In the genomic region with DNA sequence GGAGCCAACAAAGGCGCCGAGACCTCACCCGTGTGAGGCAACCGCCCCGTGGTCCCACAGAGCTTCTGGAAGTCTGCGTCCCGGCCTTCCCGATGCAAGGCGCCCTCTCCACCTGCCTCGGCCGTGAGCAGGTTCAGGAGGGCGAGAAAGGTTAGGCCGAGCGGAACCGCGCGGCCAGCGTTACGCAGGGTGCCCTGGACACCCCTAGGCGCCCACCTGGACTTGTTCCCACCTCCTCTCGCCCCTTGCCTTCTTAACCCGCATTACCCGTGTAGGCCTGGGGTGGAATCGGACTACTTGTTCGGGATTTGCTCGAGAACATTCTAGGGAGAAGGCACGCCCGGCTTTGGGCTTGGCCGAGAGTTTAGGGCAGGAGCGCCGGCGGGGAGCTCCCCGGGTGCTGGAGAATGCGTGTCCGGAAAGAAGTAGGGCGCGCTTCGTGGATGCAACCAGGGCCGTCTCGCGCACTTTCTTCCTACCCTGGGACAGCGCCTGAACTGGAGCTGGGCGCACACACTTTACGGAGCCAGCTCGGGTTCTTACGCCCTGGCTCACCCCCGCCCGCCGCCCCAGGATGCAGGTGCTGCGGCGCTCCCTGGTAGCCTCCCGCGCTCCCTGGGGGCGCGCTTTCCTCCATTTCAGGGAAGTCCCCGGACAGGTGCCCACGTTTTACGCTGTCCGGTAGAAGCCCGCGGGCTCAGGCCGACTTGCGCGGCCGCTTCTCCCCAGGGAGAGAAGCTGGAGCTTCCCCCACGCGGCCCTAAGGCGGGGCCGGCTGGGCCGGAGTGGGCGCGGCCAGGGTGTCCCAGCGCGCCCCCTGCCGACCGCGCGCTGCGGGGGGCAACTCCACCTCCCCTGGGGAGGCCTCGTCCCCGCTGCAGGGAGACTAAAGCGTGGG, we compare ENCODE assay signal across 1 cellular context.
TF ChIP-seq lines count a peak whose summit lies in the region.

No MANE protein-coding gene starts in this region.

TF ChIP-seq in K562, 482 proteins besides CTCF, POLR2A, EP300 and RAD21 (continued from another document):
- TF ChIP-seq, protein P1, sequence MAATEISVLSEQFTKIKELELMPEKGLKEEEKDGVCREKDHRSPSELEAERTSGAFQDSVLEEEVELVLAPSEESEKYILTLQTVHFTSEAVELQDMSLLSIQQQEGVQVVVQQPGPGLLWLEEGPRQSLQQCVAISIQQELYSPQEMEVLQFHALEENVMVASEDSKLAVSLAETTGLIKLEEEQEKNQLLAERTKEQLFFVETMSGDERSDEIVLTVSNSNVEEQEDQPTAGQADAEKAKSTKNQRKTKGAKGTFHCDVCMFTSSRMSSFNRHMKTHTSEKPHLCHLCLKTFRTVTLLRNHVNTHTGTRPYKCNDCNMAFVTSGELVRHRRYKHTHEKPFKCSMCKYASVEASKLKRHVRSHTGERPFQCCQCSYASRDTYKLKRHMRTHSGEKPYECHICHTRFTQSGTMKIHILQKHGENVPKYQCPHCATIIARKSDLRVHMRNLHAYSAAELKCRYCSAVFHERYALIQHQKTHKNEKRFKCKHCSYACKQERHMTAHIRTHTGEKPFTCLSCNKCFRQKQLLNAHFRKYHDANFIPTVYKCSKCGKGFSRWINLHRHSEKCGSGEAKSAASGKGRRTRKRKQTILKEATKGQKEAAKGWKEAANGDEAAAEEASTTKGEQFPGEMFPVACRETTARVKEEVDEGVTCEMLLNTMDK (IDR thresholded peaks at IDR 0.05; ENCODE audit: borderline replicate concordance, insufficient read depth, low read depth, low read length, poor library complexity, severe bottlenecking): peak; percentile 41
- TF ChIP-seq RB1 (IDR thresholded peaks at IDR 0.05; ENCODE audit: low read depth) (peak; percentile 53; the same call in 1 of the 2 replicates), FIP1L1 (IDR thresholded peaks at IDR 0.05; ENCODE audit: low read depth, low read length, poor library complexity, severe bottlenecking) (peak; percentile 30), PHF20 (IDR thresholded peaks at IDR 0.05; ENCODE audit: partially characterized antibody) (no peak), ZBTB8A (IDR thresholded peaks at IDR 0.05; ENCODE audit: partially characterized antibody) (no peak), TCF7 (IDR thresholded peaks at IDR 0.05; ENCODE audit: borderline replicate concordance) (no peak), SMC3 (conservative IDR thresholded peaks at IDR 0.05; ENCODE audit: insufficient read depth, low read depth, low read length) (0 out of 2 replicates have a peak, but pooled peaks have one; percentile 21)
- TF ChIP-seq, protein P2, sequence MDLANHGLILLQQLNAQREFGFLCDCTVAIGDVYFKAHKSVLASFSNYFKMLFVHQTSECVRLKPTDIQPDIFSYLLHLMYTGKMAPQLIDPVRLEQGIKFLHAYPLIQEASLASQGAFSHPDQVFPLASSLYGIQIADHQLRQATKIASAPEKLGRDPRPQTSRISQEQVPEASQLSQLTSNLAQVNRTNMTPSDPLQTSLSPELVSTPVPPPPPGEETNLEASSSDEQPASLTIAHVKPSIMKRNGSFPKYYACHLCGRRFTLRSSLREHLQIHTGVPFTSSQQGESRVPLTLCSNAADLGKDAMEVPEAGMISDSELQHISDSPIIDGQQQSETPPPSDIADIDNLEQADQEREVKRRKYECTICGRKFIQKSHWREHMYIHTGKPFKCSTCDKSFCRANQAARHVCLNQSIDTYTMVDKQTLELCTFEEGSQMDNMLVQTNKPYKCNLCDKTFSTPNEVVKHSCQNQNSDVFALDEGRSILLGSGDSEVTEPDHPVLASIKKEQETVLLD (IDR thresholded peaks at IDR 0.05): no peak
TF ChIP-seq in K562: peak in this region for 8.
